In the genomic region with DNA sequence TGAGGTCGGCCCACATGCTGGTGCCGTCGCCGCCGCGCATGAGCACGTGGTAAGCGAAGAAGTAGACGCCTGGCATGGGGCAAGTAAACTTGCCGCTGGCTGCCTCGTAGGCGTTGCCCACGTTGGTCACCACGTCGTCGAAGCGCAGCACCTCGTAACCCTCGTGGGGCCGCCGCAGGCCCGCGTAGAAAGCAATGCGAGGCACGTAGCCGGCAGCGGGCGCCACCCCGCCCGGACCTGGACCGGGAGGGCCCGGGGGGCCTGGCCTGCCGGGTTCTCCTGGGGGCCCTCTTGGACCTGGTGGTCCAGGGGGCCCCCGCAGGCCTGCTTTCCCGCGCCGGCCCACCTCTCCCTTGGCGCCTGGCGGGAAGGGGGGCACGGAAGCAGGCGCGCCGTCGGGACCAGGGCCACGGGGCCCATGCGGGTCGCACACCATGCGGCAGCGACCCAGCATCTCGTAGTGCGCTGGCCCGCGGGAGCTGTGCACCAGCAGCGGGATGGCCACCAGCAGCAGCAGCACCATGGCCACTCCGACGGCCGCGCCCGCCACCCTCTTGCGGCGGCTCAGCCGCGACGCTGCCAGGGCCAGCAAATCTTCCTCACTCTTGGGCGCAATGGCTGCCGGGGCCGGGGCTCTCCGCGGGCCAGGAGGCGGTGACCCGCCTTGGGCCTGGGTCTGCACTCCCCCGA, we compare ENCODE assay signal across 13 cellular contexts. TPM values are rescaled to one million over a fixed set of nuclear protein-coding genes. Genes with fewer than 3 reads are reported as not detected.
DNase-seq lines count a peak whose midpoint lies in the region; ATAC-seq and TF ChIP-seq lines count a peak whose summit lies in the region.
"Had no signal": no experiment of that assay in that cellular context is flagged by ENCODE, and none has a peak within 500 bp of the region (broad histone marks: within the 10 kb centered on the region; RNA-seq: fewer than 3 reads in every experiment).

No MANE protein-coding gene starts in this region.

- DNase-seq in mammary epithelial cell (no peak), MCF 10A (ENCODE audit: unreplicated experiment) (no peak), SJSA1 (ENCODE audit: low read depth in 1 of 2, low spot score in 2 of 2) (no peak), left kidney (ENCODE audit: low read depth, low spot score) (peak; percentile 21), epidermal melanocyte (ENCODE audit: insufficient read length, low spot score) (no peak), GF-D8 (lab: John Stamatoyannopoulos, UW) (no peak), NCI-H446 (lab: John Stamatoyannopoulos, UW) (no peak)

- H3K27ac ChIP-seq in mammary epithelial cell (ENCODE audit: insufficient read depth, low read depth, low read length) (no peak overlapping the region), SJSA1 (no peak overlapping the region)

- H3K9me3 Mint-ChIP-seq in MCF 10A (ENCODE audit: unreplicated experiment), result no peaks in the 10 kb centered on the region
- H3K9me3 Mint-ChIP-seq: natural killer cell treated with Interleukin-12 subunit alpha and Interleukin-12 subunit beta and Interleukin-15 and Interleukin-18, amount 100 ng/mL, for 72 hours; stimulated activated naive CD8-positive, alpha-beta T cell treated with anti-CD3 and anti-CD28 coated beads, Interleukin-15, amount 100 ng/mL, for 72 hours had no signal

- peaks cover 10% of the 10 kb centered on the region for H3K4me1 Mint-ChIP-seq in MCF 10A (ENCODE audit: insufficient read depth, unreplicated experiment)

- ATAC-seq in GM18909 (IDR thresholded peaks at IDR 0.05; ENCODE audit: poor library complexity, unreplicated experiment), result no peak

- CTCF ChIA-PET in mammary epithelial cell (lab: Charles Lee; ENCODE audit: low non-redundant PET) (interaction anchor here (0.6 kb wide), 1 partner anchor 10 kb away, joined by 5 read pairs; no protein-coding TSS in a partner anchor), MCF 10A (lab: Yijun Ruan, JAX) (interaction anchor here (0.5 to 5.3 kb wide), 12 partner anchors 11 to 1525 kb away, joined by 3 to 57 read pairs (median 4); partner anchors contain the start of gene PRPH)

- intact Hi-C loops in mammary epithelial cell (cut with micrococcal nuclease), result no loop called here
- intact Hi-C loops in MCF 10A (cut with micrococcal nuclease), result loop anchor here (5.0 kb wide), 1 partner anchor 49 kb away; no protein-coding TSS in a partner anchor

- H3K4me3 Mint-ChIP-seq in MCF 10A (ENCODE audit: unreplicated experiment), result no peak overlapping the region

- no peak overlapping the region for H3K9ac ChIP-seq in mammary epithelial cell (ENCODE audit: insufficient read depth, low read length)

- no peaks in the 10 kb centered on the region for H3K27me3 ChIP-seq in mammary epithelial cell (ENCODE audit: insufficient read depth, low read length)
- peaks cover 8% of the 10 kb centered on the region; the same call in 1 of the 2 replicates for H3K27me3 ChIP-seq in SJSA1 (replicated peaks)

- in situ Hi-C loops in mammary epithelial cell (cut with MboI; ENCODE audit: low sequenced_read_pairs in 2 of 2), result loop anchor here (5.0 to 10.0 kb wide), 2 partner anchors 49 to 179 kb away; no protein-coding TSS in a partner anchor

- dilution Hi-C loops in mammary epithelial cell (cut with HindIII; ENCODE audit: low sequenced_read_pairs), result no loop called here

- H4K20me1 ChIP-seq in mammary epithelial cell (ENCODE audit: insufficient read depth, low read length), result no peaks in the 10 kb centered on the region

- H3K36me3 Mint-ChIP-seq in MCF 10A (ENCODE audit: insufficient read depth, unreplicated experiment), result no peaks in the 10 kb centered on the region
- H3K36me3 Mint-ChIP-seq: natural killer cell treated with Interleukin-12 subunit alpha and Interleukin-12 subunit beta and Interleukin-15 and Interleukin-18, amount 100 ng/mL, for 72 hours had no signal

- POLR2A ChIA-PET in MCF 10A (lab: Yijun Ruan, JAX), result no interaction called here

- H3K27me3 Mint-ChIP-seq in MCF 10A (ENCODE audit: insufficient read depth, unreplicated experiment), result peaks cover 15% of the 10 kb centered on the region

- H2AFZ ChIP-seq in mammary epithelial cell (ENCODE audit: low read depth, low read length), result peak overlapping the region; percentile 92

- WGBS in mammary epithelial cell (ENCODE audit: low coverage, missing lambda C conversion rate), result 38% methylated on average over 16 of the region's 72 CpGs

- H3K36me3 ChIP-seq in mammary epithelial cell (ENCODE audit: insufficient read depth, low read length) (no peaks in the 10 kb centered on the region), SJSA1 (peaks cover 3% of the 10 kb centered on the region)

- H3K27ac Mint-ChIP-seq in MCF 10A (ENCODE audit: low read depth, unreplicated experiment), result no peak overlapping the region
- H3K27ac Mint-ChIP-seq: activated CD8-positive, alpha-beta memory T cell treated with anti-CD3 and anti-CD28 coated beads, Interleukin-2, amount 10 ng/mL, durations not matched to agents 7 days and 5 days; natural killer cell treated with Interleukin-12 subunit alpha and Interleukin-12 subunit beta and Interleukin-15 and Interleukin-18, amount 100 ng/mL, for 72 hours; stimulated activated naive CD8-positive, alpha-beta T cell treated with anti-CD3 and anti-CD28 coated beads, Interleukin-15, amount 100 ng/mL, for 72 hours had no signal

- no peak for TF ChIP-seq CTCF in mammary epithelial cell (conservative IDR thresholded peaks at IDR 0.05 in 1 of 2, IDR thresholded peaks at IDR 0.05 in 1 of 2; ENCODE audit: extremely low read depth in 1 of 2, insufficient read depth in 1 of 2, low read depth in 1 of 2, low read length in 2 of 2)
- no peak for TF ChIP-seq CTCF in MCF 10A (IDR thresholded peaks at IDR 0.05; ENCODE audit: unreplicated experiment)

- no TSS peak for BruUV-seq in mammary epithelial cell (replicated peaks; lab: Mats Ljungman, UMichigan)
- no TSS peak for BruUV-seq in MCF 10A (replicated peaks; lab: Mats Ljungman, UMichigan)

- H3K4me1 ChIP-seq in mammary epithelial cell (ENCODE audit: insufficient read depth, low read length) (peaks cover 8% of the 10 kb centered on the region), SJSA1 (replicated peaks) (peaks cover 7% of the 10 kb centered on the region)

- no peaks in the 10 kb centered on the region for H3K79me2 ChIP-seq in mammary epithelial cell (ENCODE audit: insufficient read depth, low read length)

- peak overlapping the region; percentile 97 for H3K4me2 ChIP-seq in mammary epithelial cell (ENCODE audit: insufficient read depth, low read depth, low read length)

- H3K4me3 ChIP-seq in mammary epithelial cell (replicated peaks in 1 of 3; ENCODE audit: insufficient read depth in 1 of 3, low read depth in 2 of 3, low read length in 3 of 3) (no peak overlapping the region), SJSA1 (peak overlapping the region; percentile 37)

- no peaks in the 10 kb centered on the region for H3K9me3 ChIP-seq in mammary epithelial cell (replicated peaks; ENCODE audit: insufficient read depth, low read length)
- H3K9me3 ChIP-seq in SJSA1 (replicated peaks), result no peaks in the 10 kb centered on the region

RNA-seq across cellular contexts. Expression of gene C1QL4, which starts 0.9 kb away (rescaled TPM):
- total RNA-seq in mammary epithelial cell (under 1 TPM in 1 of 2 donors, not detected in 1; 0.24 TPM), MCF 10A (2022) (0.20 TPM in 1 of 2 replicates, not detected in the other)
- 0.03 TPM for polyA plus RNA-seq in mammary epithelial cell
- not detected for polyA minus RNA-seq in mammary epithelial cell
- total RNA-seq in SJSA1 (2014; rRNA removed; shearing (Covaris generic)), result 0.34 and 1.9 TPM in 2 replicates
- total RNA-seq: activated CD8-positive, alpha-beta memory T cell treated with anti-CD3 and anti-CD28 coated beads, Interleukin-2, amount 10 ng/mL, durations not matched to agents 7 days and 5 days; epithelial cell of proximal tubule; left colon; natural killer cell treated with Interleukin-12 subunit alpha and Interleukin-12 subunit beta and Interleukin-15 and Interleukin-18, amount 100 ng/mL, for 72 hours had no signal

RNA-seq across cellular contexts. Expression of gene DNAJC22, which starts 10.6 kb away (rescaled TPM):
- total RNA-seq in mammary epithelial cell, result under 1 TPM; 0.14 to 0.17 TPM
- polyA plus RNA-seq in mammary epithelial cell, result 0.03 TPM
- polyA minus RNA-seq in mammary epithelial cell, result not detected
- 0.25 and 0.33 TPM in 2 replicates for total RNA-seq in MCF 10A (2022)
- 6.3 and 9.6 TPM in 2 replicates for total RNA-seq in SJSA1 (2014; rRNA removed; shearing (Covaris generic))
- total RNA-seq: natural killer cell treated with Interleukin-12 subunit alpha and Interleukin-12 subunit beta and Interleukin-15 and Interleukin-18, amount 100 ng/mL, for 72 hours had no signal

RNA-seq across cellular contexts. Expression of gene TROAP, which starts 13.0 kb away (rescaled TPM):
- total RNA-seq in mammary epithelial cell (10 to 100 TPM in 1 of 2 donors, under 1 TPM in 1; 0.33 to 34.2 TPM), MCF 10A (2022) (30.8 and 41.9 TPM in 2 replicates)
- polyA plus RNA-seq in mammary epithelial cell, result 23.0 TPM
- polyA minus RNA-seq in mammary epithelial cell, result 30.6 TPM
- 50.1 and 50.8 TPM in 2 replicates for total RNA-seq in SJSA1 (2014; rRNA removed; shearing (Covaris generic))

RNA-seq across cellular contexts. Expression of gene SPATS2, which starts 31.2 kb away (rescaled TPM):
- total RNA-seq in mammary epithelial cell (10 to 100 TPM; 22.3 to 51.2 TPM), MCF 10A (2022) (21.0 and 26.0 TPM in 2 replicates)
- 35.2 TPM for polyA plus RNA-seq in mammary epithelial cell
- 88.5 TPM for polyA minus RNA-seq in mammary epithelial cell
- 41.7 and 44.6 TPM in 2 replicates for total RNA-seq in SJSA1 (2014; rRNA removed; shearing (Covaris generic))

RNA-seq across cellular contexts. Expression of gene PRPH, which starts 41.2 kb away (rescaled TPM):
- total RNA-seq in mammary epithelial cell (under 1 TPM in 1 of 2 donors, not detected in 1; 0.35 TPM), MCF 10A (2022) (1.4 and 2.7 TPM in 2 replicates)
- not detected for polyA plus RNA-seq in mammary epithelial cell
- polyA minus RNA-seq in mammary epithelial cell, result not detected
- not detected in 2 replicates for total RNA-seq in SJSA1 (2014; rRNA removed; shearing (Covaris generic))
- total RNA-seq: epithelial cell of proximal tubule; natural killer cell treated with Interleukin-12 subunit alpha and Interleukin-12 subunit beta and Interleukin-15 and Interleukin-18, amount 100 ng/mL, for 72 hours had no signal
